In the genomic region with DNA sequence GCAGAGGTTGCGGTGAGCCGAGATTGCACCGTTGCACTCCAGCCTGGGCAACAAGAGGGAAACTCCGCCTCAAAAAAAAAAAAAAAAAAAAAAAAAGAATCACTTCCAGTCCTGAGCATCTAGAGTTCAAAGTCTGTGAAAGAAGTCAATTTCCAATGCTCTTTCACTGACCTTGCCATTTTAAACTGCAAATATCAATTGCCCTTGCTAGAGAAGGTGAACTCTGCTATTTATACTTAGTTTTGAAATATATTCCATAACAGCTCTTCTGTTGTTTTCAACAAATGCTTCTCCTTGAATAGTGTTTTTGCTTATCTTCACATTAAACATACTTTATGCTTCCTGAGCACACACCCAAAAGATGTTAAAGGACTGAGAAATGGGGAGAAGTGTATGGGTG, we compare ENCODE assay signal across 1 cellular context.
TF ChIP-seq lines count a peak whose summit lies in the region.

No MANE protein-coding gene starts in this region.

TF ChIP-seq in HepG2, 621 proteins besides CTCF, POLR2A, EP300 and RAD21 (continued from another document):
- TF ChIP-seq, protein P1, sequence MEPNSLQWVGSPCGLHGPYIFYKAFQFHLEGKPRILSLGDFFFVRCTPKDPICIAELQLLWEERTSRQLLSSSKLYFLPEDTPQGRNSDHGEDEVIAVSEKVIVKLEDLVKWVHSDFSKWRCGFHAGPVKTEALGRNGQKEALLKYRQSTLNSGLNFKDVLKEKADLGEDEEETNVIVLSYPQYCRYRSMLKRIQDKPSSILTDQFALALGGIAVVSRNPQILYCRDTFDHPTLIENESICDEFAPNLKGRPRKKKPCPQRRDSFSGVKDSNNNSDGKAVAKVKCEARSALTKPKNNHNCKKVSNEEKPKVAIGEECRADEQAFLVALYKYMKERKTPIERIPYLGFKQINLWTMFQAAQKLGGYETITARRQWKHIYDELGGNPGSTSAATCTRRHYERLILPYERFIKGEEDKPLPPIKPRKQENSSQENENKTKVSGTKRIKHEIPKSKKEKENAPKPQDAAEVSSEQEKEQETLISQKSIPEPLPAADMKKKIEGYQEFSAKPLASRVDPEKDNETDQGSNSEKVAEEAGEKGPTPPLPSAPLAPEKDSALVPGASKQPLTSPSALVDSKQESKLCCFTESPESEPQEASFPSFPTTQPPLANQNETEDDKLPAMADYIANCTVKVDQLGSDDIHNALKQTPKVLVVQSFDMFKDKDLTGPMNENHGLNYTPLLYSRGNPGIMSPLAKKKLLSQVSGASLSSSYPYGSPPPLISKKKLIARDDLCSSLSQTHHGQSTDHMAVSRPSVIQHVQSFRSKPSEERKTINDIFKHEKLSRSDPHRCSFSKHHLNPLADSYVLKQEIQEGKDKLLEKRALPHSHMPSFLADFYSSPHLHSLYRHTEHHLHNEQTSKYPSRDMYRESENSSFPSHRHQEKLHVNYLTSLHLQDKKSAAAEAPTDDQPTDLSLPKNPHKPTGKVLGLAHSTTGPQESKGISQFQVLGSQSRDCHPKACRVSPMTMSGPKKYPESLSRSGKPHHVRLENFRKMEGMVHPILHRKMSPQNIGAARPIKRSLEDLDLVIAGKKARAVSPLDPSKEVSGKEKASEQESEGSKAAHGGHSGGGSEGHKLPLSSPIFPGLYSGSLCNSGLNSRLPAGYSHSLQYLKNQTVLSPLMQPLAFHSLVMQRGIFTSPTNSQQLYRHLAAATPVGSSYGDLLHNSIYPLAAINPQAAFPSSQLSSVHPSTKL (CRISPR knock-in tag; IDR thresholded peaks at IDR 0.05), result peak; percentile 57
- TF ChIP-seq JARID2 (CRISPR knock-in tag; IDR thresholded peaks at IDR 0.05; ENCODE audit: insufficient replicate concordance), result no peak
- no peak for TF ChIP-seq NFKBIZ (CRISPR knock-in tag; IDR thresholded peaks at IDR 0.05)
- no peak for TF ChIP-seq REXO4 (CRISPR knock-in tag; IDR thresholded peaks at IDR 0.05; ENCODE audit: borderline replicate concordance)
- TF ChIP-seq ZSCAN30 (CRISPR knock-in tag; IDR thresholded peaks at IDR 0.05), result no peak
- TF ChIP-seq TP53 (CRISPR knock-in tag; conservative IDR thresholded peaks at IDR 0.05), result no peak
- TF ChIP-seq ZNF337 (CRISPR knock-in tag; IDR thresholded peaks at IDR 0.05; ENCODE audit: borderline replicate concordance, low read depth), result no peak
- no peak for TF ChIP-seq EEA1 (CRISPR knock-in tag; IDR thresholded peaks at IDR 0.05; ENCODE audit: borderline replicate concordance)
- no peak for TF ChIP-seq ZNF24 (IDR thresholded peaks at IDR 0.05)
- peak; percentile 55; the same call in 1 of the 2 replicates for TF ChIP-seq ZNF629 (CRISPR knock-in tag; conservative IDR thresholded peaks at IDR 0.05)
- TF ChIP-seq TBX2 (CRISPR knock-in tag; IDR thresholded peaks at IDR 0.05; ENCODE audit: borderline replicate concordance), result no peak
- no peak for TF ChIP-seq NR2C2 (CRISPR knock-in tag; IDR thresholded peaks at IDR 0.05; ENCODE audit: borderline replicate concordance)
- TF ChIP-seq CBFB (CRISPR knock-in tag; IDR thresholded peaks at IDR 0.05), result no peak
- TF ChIP-seq U2AF2 (IDR thresholded peaks at IDR 0.05; ENCODE audit: low read depth, low read length), result no peak
- no peak for TF ChIP-seq ZFP36L2 (CRISPR knock-in tag; IDR thresholded peaks at IDR 0.05)
- TF ChIP-seq, protein P2, sequence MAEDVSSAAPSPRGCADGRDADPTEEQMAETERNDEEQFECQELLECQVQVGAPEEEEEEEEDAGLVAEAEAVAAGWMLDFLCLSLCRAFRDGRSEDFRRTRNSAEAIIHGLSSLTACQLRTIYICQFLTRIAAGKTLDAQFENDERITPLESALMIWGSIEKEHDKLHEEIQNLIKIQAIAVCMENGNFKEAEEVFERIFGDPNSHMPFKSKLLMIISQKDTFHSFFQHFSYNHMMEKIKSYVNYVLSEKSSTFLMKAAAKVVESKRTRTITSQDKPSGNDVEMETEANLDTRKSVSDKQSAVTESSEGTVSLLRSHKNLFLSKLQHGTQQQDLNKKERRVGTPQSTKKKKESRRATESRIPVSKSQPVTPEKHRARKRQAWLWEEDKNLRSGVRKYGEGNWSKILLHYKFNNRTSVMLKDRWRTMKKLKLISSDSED (CRISPR knock-in tag; IDR thresholded peaks at IDR 0.05), result no peak
- no peak for TF ChIP-seq SSRP1 (CRISPR knock-in tag; IDR thresholded peaks at IDR 0.05)
- no peak for TF ChIP-seq SOX13 (IDR thresholded peaks at IDR 0.05)
- peak in 1 of 2 experiments; percentile 52; a peak in 1 of 4 replicates for TF ChIP-seq SOX13 (CRISPR knock-in tag; conservative IDR thresholded peaks at IDR 0.05 in 1 of 2, IDR thresholded peaks at IDR 0.05 in 1 of 2)
- TF ChIP-seq NFIB (CRISPR knock-in tag; IDR thresholded peaks at IDR 0.05; ENCODE audit: borderline replicate concordance), result no peak
- TF ChIP-seq FOXJ3 (CRISPR knock-in tag; IDR thresholded peaks at IDR 0.05; ENCODE audit: borderline replicate concordance), result peak; percentile 78; the same call in 1 of the 2 replicates
- TF ChIP-seq ZNF20 (CRISPR knock-in tag; IDR thresholded peaks at IDR 0.05), result no peak
